In genomic region chr11:121514998-121515671, GRCh38 we compare ENCODE assay signal across 23 cellular contexts.
DNase-seq lines count a peak whose midpoint lies in the region; TF ChIP-seq lines count a peak whose summit lies in the region.
"Had no signal": no experiment of that assay in that cellular context is flagged by ENCODE, and none has a peak within 500 bp of the region (broad histone marks: within the 10 kb centered on the region; RNA-seq: fewer than 3 reads in every experiment).

No MANE protein-coding gene starts in this region.

- no peak overlapping the region for H3K9ac ChIP-seq in H9 (ENCODE audit: extremely low read depth, insufficient read length, low read length)

- H2BK20ac ChIP-seq in H9 (ENCODE audit: low read depth, low read length, poor library complexity, severe bottlenecking): no peak overlapping the region

- TF ChIP-seq CTCF in H9 (conservative IDR thresholded peaks at IDR 0.05): no peak
- no peak for TF ChIP-seq CTCF in nephron progenitor cell (IDR thresholded peaks at IDR 0.05)
- TF ChIP-seq CTCF in osteoblast (IDR thresholded peaks at IDR 0.05; ENCODE audit: extremely low read depth, low read depth, low read length): no peak

- no peak overlapping the region for H3K14ac ChIP-seq in H9 (ENCODE audit: insufficient read depth, low read length)

- H3K79me2 ChIP-seq in H9 (ENCODE audit: insufficient read depth, low read length): no peaks in the 10 kb centered on the region
- H3K79me2 ChIP-seq in osteoblast (ENCODE audit: insufficient read depth, low read length): no peaks in the 10 kb centered on the region

- H3K27ac ChIP-seq in H9 (ENCODE audit: insufficient read length, low read depth, low read length): no peak overlapping the region
- no peak overlapping the region for H3K27ac ChIP-seq in osteoblast (ENCODE audit: low read depth, low read length)
- H3K27ac ChIP-seq: A549, C4-2B, epithelial cell of prostate, HL-60, prostate gland, vagina had no signal

- no CpG with 5 or more reads among the region's 4 CpGs for WGBS in H9 (ENCODE audit: extremely low coverage, insufficient read length, low lambda C conversion rate)

- H3K27me3 Mint-ChIP-seq in activated CD4-positive, alpha-beta T cell treated with anti-CD3 and anti-CD28 coated beads, Interleukin-2, amount 10 ng/mL, durations not matched to agents 24 days and 14 days: no peaks in the 10 kb centered on the region
- H3K27me3 Mint-ChIP-seq in H9 (ENCODE audit: low read depth): no peaks in the 10 kb centered on the region
- H3K27me3 Mint-ChIP-seq in activated naive CD8-positive, alpha-beta T cell: no peaks in the 10 kb centered on the region
- H3K27me3 Mint-ChIP-seq in nephron progenitor cell (ENCODE audit: low read depth, poor library complexity): peaks cover 3% of the 10 kb centered on the region

- H2BK15ac ChIP-seq in H9 (ENCODE audit: low read depth, low read length): no peak overlapping the region

- intact Hi-C loops in activated CD4-positive, alpha-beta T cell treated with anti-CD3 and anti-CD28 coated beads, Interleukin-2, amount 10 ng/mL, durations not matched to agents 24 days and 14 days (cut with micrococcal nuclease): no loop called here

- no peak overlapping the region for H2BK12ac ChIP-seq in H9 (ENCODE audit: insufficient read length, low read depth, low read length)

- no peak overlapping the region for H3K23ac ChIP-seq in H9 (ENCODE audit: insufficient read length, low read depth, low read length)

- H3K4me1 Mint-ChIP-seq in activated CD4-positive, alpha-beta T cell treated with anti-CD3 and anti-CD28 coated beads, Interleukin-2, amount 10 ng/mL, durations not matched to agents 24 days and 14 days: peaks cover 41% of the 10 kb centered on the region
- peaks cover 4 to 8% of the 10 kb centered on the region in 2 experiments; a peak in 3 of 4 replicates for H3K4me1 Mint-ChIP-seq in H9
- H3K4me1 Mint-ChIP-seq in activated naive CD8-positive, alpha-beta T cell (ENCODE audit: low read depth): peaks cover 76% of the 10 kb centered on the region
- H3K4me1 Mint-ChIP-seq in nephron progenitor cell: peaks cover 49% of the 10 kb centered on the region

- no peak overlapping the region for H3K4me3 Mint-ChIP-seq in activated CD4-positive, alpha-beta T cell treated with anti-CD3 and anti-CD28 coated beads, Interleukin-2, amount 10 ng/mL, durations not matched to agents 24 days and 14 days
- no peak overlapping the region for H3K4me3 Mint-ChIP-seq in H9
- peak overlapping the region; percentile 56 for H3K4me3 Mint-ChIP-seq in activated naive CD8-positive, alpha-beta T cell
- no peak overlapping the region for H3K4me3 Mint-ChIP-seq in nephron progenitor cell

- no peaks in the 10 kb centered on the region for H3K79me1 ChIP-seq in H9 (ENCODE audit: insufficient read depth, low read depth, low read length, poor library complexity, severe bottlenecking)

- peak; percentile 47 for DNase-seq in activated CD4-positive, alpha-beta T cell treated with anti-CD3 and anti-CD28 coated beads, Interleukin-2, amount 10 ng/mL, durations not matched to agents 24 days and 14 days
- DNase-seq in activated CD4-positive, alpha-beta T cell treated with anti-CD3 and anti-CD28 coated beads, Interleukin-2, amount 50 U/mL, for 4 hours: no peak
- DNase-seq in H9 (no peak), nephron progenitor cell (peak; percentile 8), NCI-H1417 treated with DMSO at 0.1 percent for 48 hours (lab: John Stamatoyannopoulos, UW) (no peak), osteoblast (ENCODE audit: insufficient read length, low spot score, missing footprints) (no peak), NCI-H226 (no peak)
- DNase-seq: DMS53; foreskin fibroblast; hypothalamus; IMR-90; kidney; MG63; stimulated activated CD4-positive, alpha-beta T cell treated with anti-CD3 and anti-CD28 coated beads, Interleukin-4, amount 100 ng/mL, for 4 hours; substantia nigra had no signal

- H3K9me3 ChIP-seq in H9 (ENCODE audit: control insufficient read depth, low read depth, low read length) (no peaks in the 10 kb centered on the region), osteoblast (ENCODE audit: low read depth, low read length) (no peaks in the 10 kb centered on the region)
- H3K9me3 ChIP-seq: A549, MG63, prostate gland, vagina had no signal

- no peak overlapping the region for H4K8ac ChIP-seq in H9 (replicated peaks; ENCODE audit: insufficient read length, low read depth, low read length)

- no peak overlapping the region for H2AK5ac ChIP-seq in H9 (ENCODE audit: insufficient read length, low read length)

- H4K20me1 ChIP-seq in H9 (ENCODE audit: control insufficient read depth, insufficient read depth, insufficient read length) (no peaks in the 10 kb centered on the region), osteoblast (ENCODE audit: insufficient read depth, low read length) (no peaks in the 10 kb centered on the region)

- H3K4me2 ChIP-seq in H9 (ENCODE audit: insufficient read depth, insufficient read length, low read length) (no peak overlapping the region), osteoblast (ENCODE audit: insufficient read depth, low read length) (no peak overlapping the region)
- H3K4me2 ChIP-seq: A549, smooth muscle cell had no signal

- no peaks in the 10 kb centered on the region for H3K23me2 ChIP-seq in H9 (ENCODE audit: insufficient read length, low read depth, low read length, poor library complexity, severe bottlenecking)

- no peak overlapping the region for H3K18ac ChIP-seq in H9 (ENCODE audit: insufficient read length, low read depth, low read length)

- H3K27me3 ChIP-seq in H9 (ENCODE audit: insufficient read depth, low read length) (no peaks in the 10 kb centered on the region), osteoblast (ENCODE audit: insufficient read depth, low read length) (peaks cover 22% of the 10 kb centered on the region)
- H3K27me3 ChIP-seq: MG63, vagina had no signal

- H3K4me3 ChIP-seq in osteoblast (ENCODE audit: insufficient read depth, low read length): no peak overlapping the region
- H3K4me3 ChIP-seq: A549, MG63, prostate gland, smooth muscle cell, vagina had no signal

- no peak overlapping the region for H3K4ac ChIP-seq in H9 (ENCODE audit: low read depth, low read length)

- no peak overlapping the region for H4K5ac ChIP-seq in H9 (ENCODE audit: insufficient read length, low read depth, low read length)

- no peak overlapping the region for H3T11ph ChIP-seq in H9 (ENCODE audit: low read length)

- no peak overlapping the region for H2AFZ ChIP-seq in H9 (ENCODE audit: low read length)
- H2AFZ ChIP-seq in osteoblast (ENCODE audit: low read length): no peak overlapping the region

- H2BK5ac ChIP-seq in H9 (ENCODE audit: insufficient read length, low read length): no peak overlapping the region

- no peaks in the 10 kb centered on the region for H3K36me3 ChIP-seq in osteoblast (ENCODE audit: insufficient read depth, low read length)
- H3K36me3 ChIP-seq: MG63 had no signal

- H3K36me3 Mint-ChIP-seq in activated CD4-positive, alpha-beta T cell treated with anti-CD3 and anti-CD28 coated beads, Interleukin-2, amount 10 ng/mL, durations not matched to agents 24 days and 14 days (ENCODE audit: low read depth): peaks cover 76% of the 10 kb centered on the region
- H3K36me3 Mint-ChIP-seq in H9 (ENCODE audit: insufficient read depth in 1 of 3, low read depth in 3 of 3) (peaks cover 21 to 73% (median 72%) of the 10 kb centered on the region in 3 experiments; a peak in 6 of 7 replicates), nephron progenitor cell (ENCODE audit: low read depth) (peaks cover 83% of the 10 kb centered on the region)
- peaks cover 26% of the 10 kb centered on the region for H3K36me3 Mint-ChIP-seq in activated naive CD8-positive, alpha-beta T cell

- no peaks in the 10 kb centered on the region for H3K9me3 Mint-ChIP-seq in activated CD4-positive, alpha-beta T cell treated with anti-CD3 and anti-CD28 coated beads, Interleukin-2, amount 10 ng/mL, durations not matched to agents 24 days and 14 days
- H3K9me3 Mint-ChIP-seq in H9: no peaks in the 10 kb centered on the region
- H3K9me3 Mint-ChIP-seq in activated naive CD8-positive, alpha-beta T cell (ENCODE audit: low read depth): no peaks in the 10 kb centered on the region
- no peaks in the 10 kb centered on the region for H3K9me3 Mint-ChIP-seq in nephron progenitor cell

- H3K4me1 ChIP-seq in H9 (ENCODE audit: insufficient read depth, low read length) (no peaks in the 10 kb centered on the region), osteoblast (ENCODE audit: insufficient read depth, low read length) (no peaks in the 10 kb centered on the region)
- H3K4me1 ChIP-seq: A549, prostate gland had no signal

- H3K56ac ChIP-seq in H9 (ENCODE audit: insufficient read length, low read depth, low read length): no peak overlapping the region

- H2BK120ac ChIP-seq in H9 (ENCODE audit: low read depth, low read length, poor library complexity, severe bottlenecking): no peak overlapping the region

- H4K91ac ChIP-seq in H9 (ENCODE audit: insufficient read length, low read depth, low read length): no peak overlapping the region

- no peak overlapping the region for H3K27ac Mint-ChIP-seq in activated CD4-positive, alpha-beta T cell treated with anti-CD3 and anti-CD28 coated beads, Interleukin-2, amount 10 ng/mL, durations not matched to agents 24 days and 14 days
- H3K27ac Mint-ChIP-seq in H9 (peak overlapping the region in 2 of 3 experiments; percentile 27 to 68; a peak in 3 of 7 replicates), nephron progenitor cell (peak overlapping the region; percentile 84)
- peak overlapping the region; percentile 94 for H3K27ac Mint-ChIP-seq in activated naive CD8-positive, alpha-beta T cell

Comparison
In these comparisons a context has a peak if more than half of its experiments do, and no peak if none do; other contexts are left out.
1. DNase-seq: peak in activated CD4-positive, alpha-beta T cell treated with anti-CD3 and anti-CD28 coated beads, Interleukin-2, amount 10 ng/mL, durations not matched to agents 24 days and 14 days (single experiment) and nephron progenitor cell (single experiment); none in activated CD4-positive, alpha-beta T cell treated with anti-CD3 and anti-CD28 coated beads, Interleukin-2, amount 50 U/mL, for 4 hours (0 of 2), H9 (single experiment), NCI-H1417 treated with DMSO at 0.1 percent for 48 hours (single experiment), osteoblast (single experiment) and NCI-H226 (single experiment).